ENCODE assay signal across 17 cellular contexts in the genomic region with DNA sequence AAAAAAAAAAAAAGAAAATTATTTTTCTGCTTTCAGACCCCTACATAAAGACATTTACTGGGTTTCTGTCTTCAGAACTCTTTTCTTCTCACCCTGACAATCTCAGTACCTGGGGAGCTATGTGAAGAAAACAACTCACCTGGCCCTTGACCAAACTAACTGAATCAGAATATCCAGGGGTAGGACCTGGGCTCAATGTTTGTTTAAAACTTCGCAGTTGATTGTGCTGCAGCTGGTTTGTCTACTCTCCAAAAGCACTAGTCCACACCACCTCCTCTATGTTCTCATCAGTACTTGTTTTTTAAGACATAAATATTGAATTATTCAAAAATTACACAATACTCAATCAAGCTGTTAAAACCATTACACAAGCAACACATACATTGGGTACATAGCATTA. TPM values are rescaled to one million over a fixed set of nuclear protein-coding genes. Genes with fewer than 3 reads are reported as not detected.
DNase-seq lines count a peak whose midpoint lies in the region; ATAC-seq and TF ChIP-seq lines count a peak whose summit lies in the region.
"Had no signal": no experiment of that assay in that cellular context is flagged by ENCODE, and none has a peak within 500 bp of the region (broad histone marks: within the 10 kb centered on the region; RNA-seq: fewer than 3 reads in every experiment).

No MANE protein-coding gene starts in this region.

- no peak overlapping the region for H3K4me2 ChIP-seq in IMR-90 (ENCODE audit: low read depth, low read length)

- no peak overlapping the region for H2BK15ac ChIP-seq in IMR-90 (ENCODE audit: low read depth, low read length)

- no peak overlapping the region for H2AK5ac ChIP-seq in IMR-90 (ENCODE audit: low read depth, low read length)

- H4K5ac ChIP-seq in IMR-90 (ENCODE audit: low read depth, low read length): no peak overlapping the region

- no peak overlapping the region for H4K8ac ChIP-seq in IMR-90 (ENCODE audit: low read depth in 2 of 2, low read length in 2 of 2)

- POLR2A ChIA-PET in IMR-90 (lab: Charles Lee; ENCODE audit: unreplicated experiment): interaction anchor here (0.6 kb wide), 1 partner anchor 8 kb away, joined by 5 read pairs; no protein-coding TSS in a partner anchor

- no peak overlapping the region for H2AFZ ChIP-seq in IMR-90 (replicated peaks; ENCODE audit: low read length, poor library complexity)

- H3K27ac Mint-ChIP-seq in activated CD8-positive, alpha-beta memory T cell treated with anti-CD3 and anti-CD28 coated beads, Interleukin-2, amount 10 ng/mL, durations not matched to agents 7 days and 5 days: no peak overlapping the region
- peak overlapping the region; percentile 44 for H3K27ac Mint-ChIP-seq in type B pancreatic cell
- H3K27ac Mint-ChIP-seq: CD14-positive monocyte had no signal

- H3K23ac ChIP-seq in IMR-90 (ENCODE audit: low read depth, low read length): no peak overlapping the region

- no peak overlapping the region for H2BK5ac ChIP-seq in IMR-90 (ENCODE audit: low read depth, low read length, poor library complexity, severe bottlenecking)

- no peak overlapping the region for H2BK20ac ChIP-seq in IMR-90 (ENCODE audit: low read depth, low read length)

- H3K4me3 ChIP-seq in IMR-90 (ENCODE audit: insufficient read depth, low read depth, low read length): no peak overlapping the region
- H3K4me3 ChIP-seq: HAP-1 had no signal

- H3K36me3 ChIP-seq in IMR-90 (ENCODE audit: control insufficient read depth, insufficient read depth, low read length): no peaks in the 10 kb centered on the region
- H3K36me3 ChIP-seq: HAP-1 had no signal

- in situ Hi-C loops in IMR-90 (cut with MboI; ENCODE audit: low sequenced_read_pairs): no loop called here

- H3K18ac ChIP-seq in IMR-90 (ENCODE audit: low read depth, low read length): no peak overlapping the region

- BruUV-seq in IMR-90 (replicated peaks; lab: Mats Ljungman, UMichigan): no TSS peak

- H2AK9ac ChIP-seq in IMR-90 (replicated peaks; ENCODE audit: low read depth, low read length, poor library complexity): no peak overlapping the region

- no peaks in the 10 kb centered on the region for H3K9me3 Mint-ChIP-seq in activated CD8-positive, alpha-beta memory T cell treated with anti-CD3 and anti-CD28 coated beads, Interleukin-2, amount 10 ng/mL, durations not matched to agents 7 days and 5 days (ENCODE audit: low read depth)
- H3K9me3 Mint-ChIP-seq in type B pancreatic cell: no peaks in the 10 kb centered on the region
- H3K9me3 Mint-ChIP-seq: CD8-positive, alpha-beta memory T cell had no signal

- H4K20me1 ChIP-seq in IMR-90 (ENCODE audit: insufficient read depth, low read length): no peaks in the 10 kb centered on the region

- dilution Hi-C loops in IMR-90 (cut with HindIII; ENCODE audit: low sequenced_read_pairs, unreplicated experiment): no loop called here

- no peak overlapping the region for H2BK120ac ChIP-seq in IMR-90 (ENCODE audit: low read depth, low read length)

- no peak overlapping the region for H3K56ac ChIP-seq in IMR-90 (ENCODE audit: extremely low read depth, insufficient read depth, low read length)

- H3K27me3 ChIP-seq in IMR-90 (ENCODE audit: control insufficient read depth, insufficient read depth, low read length): no peaks in the 10 kb centered on the region

- DNase-seq in activated CD8-positive, alpha-beta memory T cell treated with anti-CD3 and anti-CD28 coated beads, Interleukin-2, amount 10 ng/mL, durations not matched to agents 7 days and 5 days: peak; percentile 11
- DNase-seq in activated CD8-positive, alpha-beta memory T cell treated with anti-CD3 and anti-CD28 coated beads for 24 hours: no peak
- DNase-seq in IMR-90: no peak
- no peak for DNase-seq in left lobe of liver (ENCODE audit: low spot score)
- DNase-seq in type B pancreatic cell (ENCODE audit: extremely low spot score, unreplicated experiment): no peak
- no peak for DNase-seq in stimulated activated CD4-positive, alpha-beta T cell treated with anti-CD3 and anti-CD28 coated beads, Interleukin-15, amount 100 ng/mL, for 24 hours
- DNase-seq in iPS-NIHi11 (ENCODE audit: low spot score): no peak
- DNase-seq: Caco-2; CD8-positive, alpha-beta memory T cell; DND-41; GDM1 had no signal

- WGBS in IMR-90 (ENCODE audit: extremely low coverage in 2 of 2, insufficient read length in 1 of 2), 2 experiments: no CpG with 5 or more reads among the region's 1 CpG

- no peak overlapping the region for H3K4me3 Mint-ChIP-seq in activated CD8-positive, alpha-beta memory T cell treated with anti-CD3 and anti-CD28 coated beads, Interleukin-2, amount 10 ng/mL, durations not matched to agents 7 days and 5 days
- peak overlapping the region; percentile 21 for H3K4me3 Mint-ChIP-seq in type B pancreatic cell

- ATAC-seq in activated CD8-positive, alpha-beta memory T cell treated with anti-CD3 and anti-CD28 coated beads, Interleukin-2, amount 10 ng/mL, durations not matched to agents 7 days and 5 days: no peak
- ATAC-seq in IMR-90 (ENCODE audit: low read depth) (no peak), left lobe of liver (peak; percentile 56)
- ATAC-seq: HepG2 had no signal

- no peak overlapping the region for H3K4ac ChIP-seq in IMR-90 (ENCODE audit: low read depth, low read length)

- intact Hi-C loops in IMR-90 (cut with micrococcal nuclease): no loop called here

- TF ChIP-seq POLR2A in IMR-90 (IDR thresholded peaks at IDR 0.05; ENCODE audit: low read depth, low read length): no peak

- H3K4me1 Mint-ChIP-seq in activated CD8-positive, alpha-beta memory T cell treated with anti-CD3 and anti-CD28 coated beads, Interleukin-2, amount 10 ng/mL, durations not matched to agents 7 days and 5 days: peaks cover 19% of the 10 kb centered on the region
- H3K4me1 Mint-ChIP-seq in type B pancreatic cell (ENCODE audit: unreplicated experiment): peaks cover 17% of the 10 kb centered on the region

- no peak for TF ChIP-seq RAD21 in IMR-90 (IDR thresholded peaks at IDR 0.05; ENCODE audit: low read length)

- H3K27ac ChIP-seq in IMR-90 (ENCODE audit: insufficient read depth, low read length): no peak overlapping the region
- H3K27ac ChIP-seq: 22Rv1 had no signal

- H3K4me1 ChIP-seq in IMR-90 (ENCODE audit: control insufficient read depth, insufficient read depth, low read length): peaks cover 7% of the 10 kb centered on the region
- H3K4me1 ChIP-seq: Caco-2, HAP-1 had no signal

- H3K9me3 ChIP-seq in IMR-90 (ENCODE audit: control insufficient read depth, insufficient read depth, low read length): no peaks in the 10 kb centered on the region
- H3K9me3 ChIP-seq: HAP-1 had no signal

- CTCF ChIA-PET in activated CD8-positive, alpha-beta memory T cell treated with anti-CD3 and anti-CD28 coated beads, Interleukin-2, amount 10 ng/mL, durations not matched to agents 7 days and 5 days (lab: Charles Lee): interaction anchor here (1.9 to 2.9 kb wide), 3 partner anchors 11 to 77 kb away, joined by 7 to 18 read pairs (median 13); no protein-coding TSS in a partner anchor
- CTCF ChIA-PET in IMR-90 (lab: Yijun Ruan, JAX): interaction anchor here (0.8 to 3.9 kb wide), 3 partner anchors 8 to 77 kb away, joined by 6 to 12 read pairs (median 10); no protein-coding TSS in a partner anchor

- no peaks in the 10 kb centered on the region for H3K36me3 Mint-ChIP-seq in activated CD8-positive, alpha-beta memory T cell treated with anti-CD3 and anti-CD28 coated beads, Interleukin-2, amount 10 ng/mL, durations not matched to agents 7 days and 5 days
- H3K36me3 Mint-ChIP-seq in type B pancreatic cell: peaks cover 5% of the 10 kb centered on the region
- H3K36me3 Mint-ChIP-seq: CD8-positive, alpha-beta memory T cell had no signal

- H3K14ac ChIP-seq in IMR-90 (replicated peaks; ENCODE audit: low read depth, low read length): no peak overlapping the region

- H3K27me3 Mint-ChIP-seq in activated CD8-positive, alpha-beta memory T cell treated with anti-CD3 and anti-CD28 coated beads, Interleukin-2, amount 10 ng/mL, durations not matched to agents 7 days and 5 days: peaks cover 34% of the 10 kb centered on the region
- peaks cover 49% of the 10 kb centered on the region for H3K27me3 Mint-ChIP-seq in type B pancreatic cell

- TF ChIP-seq CTCF in IMR-90 (conservative IDR thresholded peaks at IDR 0.05; ENCODE audit: low read depth, low read length) (no peak), type B pancreatic cell (conservative IDR thresholded peaks at IDR 0.05) (no peak)

- H3K9me1 ChIP-seq in IMR-90 (ENCODE audit: insufficient read depth, low read length): peaks cover 11% of the 10 kb centered on the region

- peaks cover 0 to 3% of the 10 kb centered on the region in 2 experiments; a peak in 1 of 4 replicates for H3K79me1 ChIP-seq in IMR-90 (ENCODE audit: low read depth in 1 of 2, low read length in 2 of 2)

- H4K91ac ChIP-seq in IMR-90 (ENCODE audit: insufficient read depth, low read depth, low read length): no peak overlapping the region

- no peak overlapping the region for H3K9ac ChIP-seq in IMR-90 (ENCODE audit: low read depth, low read length)

TF ChIP-seq in IMR-90, 13 proteins besides CTCF, POLR2A, EP300 and RAD21:
- no peak for TF ChIP-seq MXI1 (IDR thresholded peaks at IDR 0.05; ENCODE audit: borderline replicate concordance, low read depth, low read length)
- peak; percentile 35; the same call in 1 of the 2 replicates for TF ChIP-seq CEBPB (IDR thresholded peaks at IDR 0.05; ENCODE audit: low read depth, low read length)

RNA-seq across cellular contexts. Expression of gene EIF3F, which starts 34.8 kb away (rescaled TPM):
- 100 to 1,000 TPM; 192 to 234 TPM for total RNA-seq in activated CD8-positive, alpha-beta memory T cell treated with anti-CD3 and anti-CD28 coated beads, Interleukin-2, amount 10 ng/mL, durations not matched to agents 7 days and 5 days
- total RNA-seq in IMR-90 (2012; rRNA removed): 279 and 308 TPM in 2 replicates
- 271 and 306 TPM in 2 replicates for polyA plus RNA-seq in IMR-90 (2012; rRNA removed)
- polyA plus RNA-seq in IMR-90 (2012; cell fraction: cytosol; rRNA removed): 585 and 1,119 TPM in 2 replicates
- polyA plus RNA-seq in IMR-90 (2012; cell fraction: nucleus; rRNA removed; ENCODE audit: low replicate concordance): 500 and 1,302 TPM in 2 replicates
- total RNA-seq in left lobe of liver: 90.1 TPM
- 256 and 324 TPM in 2 replicates for total RNA-seq in type B pancreatic cell (ENCODE audit: low replicate concordance)

RNA-seq across cellular contexts. Expression of gene NLRP10, which starts 56.7 kb away (rescaled TPM):
- total RNA-seq in activated CD8-positive, alpha-beta memory T cell treated with anti-CD3 and anti-CD28 coated beads, Interleukin-2, amount 10 ng/mL, durations not matched to agents 7 days and 5 days: not detected
- 25.6 and 36.7 TPM in 2 replicates for total RNA-seq in IMR-90 (2012; rRNA removed)
- polyA plus RNA-seq in IMR-90 (2012; rRNA removed): 5.8 and 6.5 TPM in 2 replicates
- 4.6 and 5.6 TPM in 2 replicates for polyA plus RNA-seq in IMR-90 (2012; cell fraction: cytosol; rRNA removed)
- polyA plus RNA-seq in IMR-90 (2012; cell fraction: nucleus; rRNA removed; ENCODE audit: low replicate concordance): 2.4 and 2.5 TPM in 2 replicates
- total RNA-seq in left lobe of liver: not detected
- 0.24 TPM in 1 of 2 replicates, not detected in the other for total RNA-seq in type B pancreatic cell (ENCODE audit: low replicate concordance)
- total RNA-seq: A673; CD8-positive, alpha-beta memory T cell; HepG2 had no signal
- polyA plus RNA-seq: CD14-positive monocyte; CD8-positive, alpha-beta memory T cell; H1; HepG2 had no signal

RNA-seq across cellular contexts. Expression of gene TUB, which starts 59.1 kb away (rescaled TPM):
- under 1 TPM; 0.07 to 0.09 TPM for total RNA-seq in activated CD8-positive, alpha-beta memory T cell treated with anti-CD3 and anti-CD28 coated beads, Interleukin-2, amount 10 ng/mL, durations not matched to agents 7 days and 5 days
- total RNA-seq in IMR-90 (2012; rRNA removed) (10.8 and 12.9 TPM in 2 replicates), left lobe of liver (1.2 TPM), type B pancreatic cell (ENCODE audit: low replicate concordance) (11.5 and 28.8 TPM in 2 replicates)
- 11.5 and 11.8 TPM in 2 replicates for polyA plus RNA-seq in IMR-90 (2012; rRNA removed)
- polyA plus RNA-seq in IMR-90 (2012; cell fraction: cytosol; rRNA removed): 4.6 and 7.4 TPM in 2 replicates
- 20.6 and 35.3 TPM in 2 replicates for polyA plus RNA-seq in IMR-90 (2012; cell fraction: nucleus; rRNA removed; ENCODE audit: low replicate concordance)
- total RNA-seq: Caco-2 had no signal
- polyA plus RNA-seq: CD14-positive monocyte; CD8-positive, alpha-beta memory T cell had no signal

Comparison
In these comparisons a context has a peak if more than half of its experiments do, and no peak if none do; other contexts are left out.
1. RNA of gene NLRP10, which starts 56.7 kb away (total RNA-seq): 25.6 to 36.7 TPM in IMR-90; not detected in activated CD8-positive, alpha-beta memory T cell treated with anti-CD3 and anti-CD28 coated beads, Interleukin-2, amount 10 ng/mL, durations not matched to agents 7 days and 5 days, not detected in left lobe of liver (single experiment) and 0.24 TPM in type B pancreatic cell; every median in the first group is over 10 times any median in the second.